Comparison of ENCODE assay signal across 25 cellular contexts in the genomic region with DNA sequence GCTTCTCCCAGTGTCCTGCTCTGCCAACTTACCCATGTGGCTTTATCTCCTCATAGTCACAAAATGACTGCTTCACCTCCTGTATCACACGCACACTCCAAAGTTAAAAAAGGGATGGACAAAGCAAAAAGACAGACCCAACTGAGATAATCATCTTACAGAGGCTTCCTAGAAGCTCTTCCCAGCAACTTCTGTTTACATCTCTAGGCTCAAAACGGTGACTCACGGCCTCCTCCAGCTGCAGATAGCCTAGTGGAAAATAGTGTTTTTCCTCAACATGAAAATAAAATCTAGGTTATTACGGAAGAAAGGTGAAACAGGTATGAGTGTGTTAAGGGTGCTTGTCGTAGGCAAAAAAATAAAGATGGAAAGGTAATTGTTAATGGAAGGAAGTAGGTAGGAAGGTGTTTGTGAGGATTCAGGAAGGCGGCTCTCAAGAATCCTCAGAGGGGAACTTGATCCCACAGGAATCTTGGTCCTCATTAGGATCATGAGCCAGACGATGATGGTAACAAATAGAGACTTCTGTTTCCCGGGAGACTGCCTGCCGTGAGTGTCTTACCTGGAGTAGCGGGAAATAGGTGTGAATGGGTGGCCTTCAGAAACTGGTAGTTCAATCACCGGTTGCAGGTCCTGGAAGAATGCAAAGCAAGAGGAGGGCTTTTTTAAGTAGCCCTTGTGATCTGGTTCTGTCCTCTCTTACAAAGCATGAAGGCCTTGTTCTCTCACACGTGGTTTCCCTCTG.
"Had no signal": no experiment of that assay in that cellular context is flagged by ENCODE, and none has a peak within 500 bp of the region (broad histone marks: within the 10 kb centered on the region; RNA-seq: fewer than 3 reads in every experiment).

No MANE protein-coding gene starts in this region.

- H3K9me3 ChIP-seq: adrenal gland, ascending aorta, breast epithelium, esophagus squamous epithelium, heart right ventricle, left lung, neutrophil, ovary, prostate gland, upper lobe of left lung had no signal

- H3K27me3 Mint-ChIP-seq: activated naive CD8-positive, alpha-beta T cell; central memory CD8-positive, alpha-beta T cell; natural killer cell treated with Interleukin-12 subunit alpha and Interleukin-12 subunit beta and Interleukin-15 and Interleukin-18, amount 100 ng/mL, for 72 hours; T-cell had no signal

- H3K27me3 ChIP-seq: adrenal gland, ascending aorta, breast epithelium, esophagus squamous epithelium, neutrophil, ovary, upper lobe of left lung had no signal

- H3K4me1 ChIP-seq: adrenal gland, ascending aorta, breast epithelium, esophagus squamous epithelium, heart right ventricle, left lung, prostate gland, upper lobe of left lung had no signal

- H3K36me3 Mint-ChIP-seq: activated naive CD8-positive, alpha-beta T cell; natural killer cell treated with Interleukin-12 subunit alpha and Interleukin-12 subunit beta and Interleukin-15 and Interleukin-18, amount 100 ng/mL, for 72 hours; T-cell had no signal

- ATAC-seq: heart right ventricle; left lung; natural killer cell treated with Interleukin-12 subunit alpha and Interleukin-12 subunit beta and Interleukin-15 and Interleukin-18, amount 100 ng/mL, for 72 hours; stimulated activated naive CD8-positive, alpha-beta T cell treated with anti-CD3 and anti-CD28 coated beads, Interleukin-15, Interleukin-2, amounts not matched to agents 100 U/mL and 50 U/mL, for 24 hours; T-cell had no signal

- H3K4me1 Mint-ChIP-seq: central memory CD8-positive, alpha-beta T cell; T-cell had no signal

- H3K4me3 ChIP-seq: adrenal gland, ascending aorta, breast epithelium, esophagus squamous epithelium, heart right ventricle, left lung, lung, ovary, prostate gland, upper lobe of left lung had no signal

- DNase-seq: activated CD4-positive, alpha-beta T cell treated with anti-CD3 and anti-CD28 coated beads, Interleukin-2, amount 50 U/mL, for 1 hour; activated CD4-positive, CD25-positive, alpha-beta regulatory T cell treated with anti-CD3 and anti-CD28 coated beads, Interleukin-2, amount 50 U/mL, for 72 hours; activated naive CD4-positive, alpha-beta T cell; activated T-cell treated with anti-CD3 and anti-CD28 coated beads, Interleukin-2, amount 50 U/mL, for 1 hour; adrenal gland; esophagus squamous epithelium; heart right ventricle; kidney glomerular epithelial cell; left lung; ovary; stimulated activated CD4-positive, alpha-beta T cell treated with anti-CD3 and anti-CD28 coated beads, Interleukin-4, amount 100 ng/mL, for 24 hours; stimulated activated naive CD8-positive, alpha-beta T cell treated with anti-CD3 and anti-CD28 coated beads, Interleukin-15, Interleukin-2, amounts not matched to agents 100 U/mL and 50 U/mL, for 24 hours; T-cell; upper lobe of left lung; WERI-Rb-1 had no signal

- H3K36me3 ChIP-seq: adrenal gland, ascending aorta, breast epithelium, esophagus squamous epithelium, heart right ventricle, left lung, neutrophil, ovary, prostate gland, upper lobe of left lung, WERI-Rb-1 had no signal

- H3K27ac ChIP-seq: adrenal gland, ascending aorta, breast epithelium, esophagus squamous epithelium, heart right ventricle, left lung, neutrophil, ovary, prostate gland, upper lobe of left lung, WERI-Rb-1 had no signal

- H3K27ac Mint-ChIP-seq: activated naive CD8-positive, alpha-beta T cell; activated T-helper 2 cell treated with anti-CD3 and anti-CD28 coated beads, Interferon-gamma antibody, Interleukin-2, Interleukin-4, amounts not matched to agents 10 μg/mL and 5 μg/mL and 100 μg/mL, durations not matched to agents 14 hours and 24 hours and 36 hours; natural killer cell treated with Interleukin-12 subunit alpha and Interleukin-12 subunit beta and Interleukin-15 and Interleukin-18, amount 100 ng/mL, for 72 hours; T-cell; T-helper 2 cell treated with Interferon-gamma antibody and Interleukin-4, amounts not matched to agents 5 μg/mL and 100 μg/mL, for 36 hours had no signal

- H3K4me3 Mint-ChIP-seq: activated naive CD8-positive, alpha-beta T cell; central memory CD8-positive, alpha-beta T cell; natural killer cell treated with Interleukin-12 subunit alpha and Interleukin-12 subunit beta and Interleukin-15 and Interleukin-18, amount 100 ng/mL, for 72 hours; T-cell; T-helper 2 cell treated with Interferon-gamma antibody and Interleukin-4, amounts not matched to agents 5 μg/mL and 100 μg/mL, for 36 hours had no signal
